In the genomic region with DNA sequence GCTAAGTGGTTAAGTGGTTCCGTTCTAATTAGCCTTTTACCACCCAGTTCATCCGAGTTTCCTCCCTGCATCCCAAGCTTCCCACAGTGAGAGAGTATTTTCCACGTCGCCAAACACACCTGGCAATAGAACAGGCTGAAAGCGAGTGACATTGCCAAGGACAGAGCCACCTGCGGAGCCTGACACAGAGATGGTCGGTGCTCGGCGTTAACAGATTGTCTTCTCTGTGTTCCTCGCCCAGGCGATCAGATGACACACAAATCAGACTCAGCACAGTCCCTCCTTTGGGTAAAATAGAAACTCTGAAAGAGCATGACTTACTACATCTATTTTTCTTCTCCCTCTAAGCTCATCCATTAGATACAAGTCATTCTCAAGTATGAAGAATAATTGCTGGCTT, we compare ENCODE assay signal across 16 cellular contexts.
"Had no signal": no experiment of that assay in that cellular context is flagged by ENCODE, and none has a peak within 500 bp of the region (broad histone marks: within the 10 kb centered on the region; RNA-seq: fewer than 3 reads in every experiment).

No MANE protein-coding gene starts in this region.

- H3K27me3 ChIP-seq: dorsolateral prefrontal cortex, sigmoid colon, thyroid gland had no signal

- FAIRE-seq: endometrium, urothelium cell line had no signal

- H3K27me3 Mint-ChIP-seq: activated CD8-positive, alpha-beta memory T cell treated with anti-CD3 and anti-CD28 coated beads, Interleukin-2, amount 10 ng/mL, durations not matched to agents 7 days and 5 days; activated naive CD8-positive, alpha-beta T cell; activated T-cell treated with anti-CD3 and anti-CD28 coated beads, Interleukin-2, amount 50 U/mL, for 24 hours; naive thymus-derived CD8-positive, alpha-beta T cell had no signal

- DNase-seq: activated CD4-positive, alpha-beta T cell treated with anti-CD3 and anti-CD28 coated beads for 1 hour; activated CD4-positive, alpha-beta T cell treated with anti-CD3 and anti-CD28 coated beads, Interleukin-2, amount 50 U/mL, for 48 hours; activated CD8-positive, alpha-beta memory T cell treated with anti-CD3 and anti-CD28 coated beads, Interleukin-2, amount 10 ng/mL, durations not matched to agents 7 days and 5 days; activated effector memory CD4-positive, alpha-beta T cell treated with anti-CD3 and anti-CD28 coated beads, Interleukin-2, amount 50 U/mL, for 16 hours; activated T-cell treated with anti-CD3 and anti-CD28 coated beads, Interleukin-2, amount 50 U/mL, for 24 hours; left cardiac atrium; lower lobe of right lung; naive thymus-derived CD8-positive, alpha-beta T cell; sigmoid colon; T-helper 9 cell; thyroid gland had no signal

- H3K4me1 ChIP-seq: lower lobe of right lung had no signal

- H3K4me1 Mint-ChIP-seq: activated CD8-positive, alpha-beta memory T cell treated with anti-CD3 and anti-CD28 coated beads, Interleukin-2, amount 10 ng/mL, durations not matched to agents 7 days and 5 days; naive thymus-derived CD8-positive, alpha-beta T cell had no signal

- H3K27ac Mint-ChIP-seq: activated CD8-positive, alpha-beta memory T cell treated with anti-CD3 and anti-CD28 coated beads, Interleukin-2, amount 10 ng/mL, durations not matched to agents 7 days and 5 days; activated naive CD8-positive, alpha-beta T cell; activated T-cell treated with anti-CD3 and anti-CD28 coated beads, Interleukin-2, amount 50 U/mL, for 24 hours had no signal

- ATAC-seq: esophagus mucosa; left cardiac atrium; naive thymus-derived CD8-positive, alpha-beta T cell had no signal

- H3K9me3 Mint-ChIP-seq: activated T-cell treated with anti-CD3 and anti-CD28 coated beads, Interleukin-2, amount 50 U/mL, for 24 hours had no signal

- H3K9me3 ChIP-seq: lower lobe of right lung, sigmoid colon, thyroid gland had no signal

- H3K27ac ChIP-seq: dorsolateral prefrontal cortex, lower lobe of right lung, sigmoid colon, thyroid gland had no signal

- H3K36me3 ChIP-seq: lower lobe of right lung, sigmoid colon, thyroid gland had no signal

- H3K4me3 Mint-ChIP-seq: activated CD8-positive, alpha-beta memory T cell treated with anti-CD3 and anti-CD28 coated beads, Interleukin-2, amount 10 ng/mL, durations not matched to agents 7 days and 5 days; activated naive CD8-positive, alpha-beta T cell; activated T-cell treated with anti-CD3 and anti-CD28 coated beads, Interleukin-2, amount 50 U/mL, for 24 hours; naive thymus-derived CD8-positive, alpha-beta T cell had no signal

- H3K4me3 ChIP-seq: dorsolateral prefrontal cortex, lower lobe of right lung, sigmoid colon, thyroid gland had no signal
